Comparison of ENCODE assay signal across 8 cellular contexts in genomic region chr1:176374967-176375569, GRCh38.
DNase-seq lines count a peak whose midpoint lies in the region; TF ChIP-seq lines count a peak whose summit lies in the region.

No MANE protein-coding gene starts in this region.

- WGBS in GM23248 (ENCODE audit: low coverage in 1 of 2, low lambda C conversion rate in 2 of 2, missing lambda C conversion rate in 2 of 2), 2 experiments, result 15 to 18% methylated on average over 7 of the region's 7 CpGs
- WGBS in ovary, 3 donors, result 13 to 16% (median 14%) methylated on average over 7 of the region's 7 CpGs

- H3K36me3 ChIP-seq in GM23248 (ENCODE audit: low read depth) (no peaks in the 10 kb centered on the region), ovary (no peaks in the 10 kb centered on the region), uterus (no peaks in the 10 kb centered on the region)

- H3K9me3 ChIP-seq in GM23248 (ENCODE audit: low read depth) (no peaks in the 10 kb centered on the region), ovary (no peaks in the 10 kb centered on the region), uterus (no peaks in the 10 kb centered on the region)

- H3K4me2 ChIP-seq in GM23248 (ENCODE audit: unreplicated experiment), result no peak overlapping the region

- peak; percentile 84 for TF ChIP-seq CTCF in RWPE1 (conservative IDR thresholded peaks at IDR 0.05; ENCODE audit: low read depth)
- TF ChIP-seq CTCF in ovary (IDR thresholded peaks at IDR 0.05), result no peak
- peak; percentile 62 to 64 (median 64) for TF ChIP-seq CTCF in uterus (IDR thresholded peaks at IDR 0.05)

- POLR2A ChIA-PET in RWPE1 (lab: Yijun Ruan, JAX; ENCODE audit: low non-redundant PET), result no interaction called here

- no peak overlapping the region for H2AFZ ChIP-seq in GM23248

- CTCF ChIA-PET in RWPE1 (lab: Yijun Ruan, JAX), result interaction anchor here (0.6 to 1.8 kb wide), 5 partner anchors 146 to 499 kb away, joined by 3 to 8 read pairs (median 3); no protein-coding TSS in a partner anchor

- TF ChIP-seq POLR2A in ovary (IDR thresholded peaks at IDR 0.05) (no peak), uterus (IDR thresholded peaks at IDR 0.05) (no peak)

- H4K20me1 ChIP-seq in GM23248 (ENCODE audit: insufficient read depth), result no peaks in the 10 kb centered on the region

- peak; percentile 78 for DNase-seq in G401 (ENCODE audit: low spot score)
- peak; percentile 87 for DNase-seq in GM23248
- DNase-seq in Kasumi-1 (lab: John Stamatoyannopoulos, UW), result peak; percentile 70 to 83
- DNase-seq in RWPE1 (ENCODE audit: low spot score), result peak; percentile 49
- peak; percentile 3 for DNase-seq in activated effector memory CD4-positive, alpha-beta T cell treated with Interleukin-2 at 50 U/mL for 16 hours
- peak; percentile 46 for DNase-seq in globus pallidus (ENCODE audit: low spot score)
- DNase-seq in ovary, result peak in 3 of 5 donors; percentile 21 to 47 (median 37)
- DNase-seq in uterus, result peak; percentile 65 to 73

- H3K27ac ChIP-seq in GM23248 (no peak overlapping the region), RWPE1 (no peak overlapping the region), ovary (no peak overlapping the region), uterus (no peak overlapping the region)

- H3K4me3 ChIP-seq in GM23248 (no peak overlapping the region), ovary (no peak overlapping the region), uterus (no peak overlapping the region)

- no peaks in the 10 kb centered on the region for H3F3A ChIP-seq in GM23248 (ENCODE audit: insufficient read depth)

- intact Hi-C loops in ovary (cut with DNase I) (no loop called here), uterus (cut with DNase I; ENCODE audit: low total_unique reads) (no loop called here)

- H3K27me3 ChIP-seq in GM23248 (replicated peaks; ENCODE audit: insufficient read depth), result peaks cover 3% of the 10 kb centered on the region; the same call in 1 of the 2 replicates
- H3K27me3 ChIP-seq in ovary, result no peaks in the 10 kb centered on the region
- H3K27me3 ChIP-seq in uterus, result no peaks in the 10 kb centered on the region

- TF ChIP-seq EP300 in ovary (IDR thresholded peaks at IDR 0.05), result no peak

- H3K9me2 ChIP-seq in GM23248 (ENCODE audit: insufficient read depth), result no peaks in the 10 kb centered on the region

- H3K9ac ChIP-seq in GM23248, result no peak overlapping the region

- in situ Hi-C loops in G401 (cut with HindIII; ENCODE audit: low sequenced_read_pairs), result no loop called here
- in situ Hi-C loops in GM23248 (cut with MboI), result loop anchor here (25.0 kb wide), 1 partner anchor 337 kb away; no protein-coding TSS in a partner anchor

- no peaks in the 10 kb centered on the region for H3K79me2 ChIP-seq in GM23248 (ENCODE audit: insufficient read depth)

- no peaks in the 10 kb centered on the region for H3K4me1 ChIP-seq in GM23248 (ENCODE audit: insufficient read depth)
- no peaks in the 10 kb centered on the region for H3K4me1 ChIP-seq in ovary (ENCODE audit: insufficient read depth)
- H3K4me1 ChIP-seq in uterus, result no peaks in the 10 kb centered on the region

Comparison
In these comparisons a context has a peak if more than half of its experiments do, and no peak if none do; other contexts are left out.
1. DNase-seq: peak in every context shown above with its lines; median percentile 87 in GM23248; 78 in G401; 76 in Kasumi-1; 69 in uterus; 49 in RWPE1; 46 in globus pallidus; 37 in ovary; 3 in activated effector memory CD4-positive, alpha-beta T cell treated with Interleukin-2 at 50 U/mL for 16 hours.
2. CTCF ChIP-seq: peak in RWPE1 (single experiment) and uterus (4 of 4); none in ovary (0 of 3).